In the genomic region with DNA sequence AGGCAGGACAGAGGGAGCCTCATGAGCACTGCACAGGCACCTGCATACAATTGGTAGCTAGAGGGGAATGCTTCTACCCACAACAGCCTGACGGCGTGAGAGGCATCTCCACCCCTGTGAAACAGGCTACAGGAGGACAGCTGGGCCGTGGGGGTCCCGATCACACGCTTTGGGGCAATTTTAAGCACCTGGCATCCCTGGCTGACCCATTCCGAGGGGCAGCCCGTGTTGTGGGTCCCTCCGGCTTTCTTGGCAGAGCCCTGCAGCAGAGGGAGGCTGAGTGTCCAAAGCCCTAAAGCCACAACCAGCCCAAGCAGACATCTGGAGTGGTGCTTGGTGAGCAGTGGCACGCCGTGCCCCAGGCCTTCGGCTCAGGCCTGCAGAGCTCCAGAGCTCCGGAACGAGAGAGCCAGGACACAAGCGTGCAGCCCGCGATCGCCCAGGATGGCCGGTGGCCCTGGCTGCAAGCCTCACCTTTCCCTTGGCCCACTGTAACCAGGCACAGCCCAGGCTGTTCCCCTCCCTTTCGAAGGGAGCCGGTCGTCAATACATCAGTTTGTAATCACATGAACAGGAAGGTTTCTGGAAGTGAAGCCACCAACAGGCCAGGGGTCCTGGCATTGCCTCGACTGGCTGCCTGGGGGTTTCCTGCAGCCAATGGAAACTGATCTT, we compare ENCODE assay signal across 18 cellular contexts.
A peak's percentile ranks its signal among the peaks of the same experiment; 100 is the strongest.
DNase-seq lines count a peak whose midpoint lies in the region; ATAC-seq and TF ChIP-seq lines count a peak whose summit lies in the region.
"Had no signal": no experiment of that assay in that cellular context is flagged by ENCODE, and none has a peak within 500 bp of the region (broad histone marks: within the 10 kb centered on the region; RNA-seq: fewer than 3 reads in every experiment).

No MANE protein-coding gene starts in this region.

- DNase-seq in activated naive CD8-positive, alpha-beta T cell treated with anti-CD3 and anti-CD28 coated beads, Interleukin-2, amount 10 ng/mL, durations not matched to agents 7 days and 5 days, result peak; percentile 19
- DNase-seq in activated naive CD8-positive, alpha-beta T cell treated with anti-CD3 and anti-CD28 coated beads for 36 hours, result no peak
- DNase-seq in activated CD8-positive, alpha-beta memory T cell treated with anti-CD3 and anti-CD28 coated beads, Interleukin-2, amount 50 U/mL, for 48 hours, result peak; percentile 42
- peak; percentile 33 for DNase-seq in left lobe of liver (ENCODE audit: low spot score)
- DNase-seq in type B pancreatic cell (ENCODE audit: extremely low spot score, unreplicated experiment), result peak; percentile 58
- no peak for DNase-seq in HFFc6
- DNase-seq: CD4-positive, CD25-positive, alpha-beta regulatory T cell; DMS153; GF-D8; NCI-H146; NCI-H748 treated with DMSO at 0.1 percent for 48 hours; OCI-M1; small intestine; substantia nigra; WERI-Rb-1 had no signal

- peaks cover 14% of the 10 kb centered on the region for H3K9me3 Mint-ChIP-seq in activated naive CD8-positive, alpha-beta T cell treated with anti-CD3 and anti-CD28 coated beads, Interleukin-2, amount 10 ng/mL, durations not matched to agents 7 days and 5 days
- H3K9me3 Mint-ChIP-seq in activated naive CD8-positive, alpha-beta T cell treated with anti-CD3 and anti-CD28 coated beads for 36 hours, result no peaks in the 10 kb centered on the region
- H3K9me3 Mint-ChIP-seq in type B pancreatic cell (no peaks in the 10 kb centered on the region), HFFc6 (peaks cover 61% of the 10 kb centered on the region)
- H3K9me3 Mint-ChIP-seq: activated naive CD4-positive, alpha-beta T cell treated with anti-CD3 and anti-CD28 coated beads for 36 hours had no signal

- TF ChIP-seq CTCF in type B pancreatic cell (conservative IDR thresholded peaks at IDR 0.05) (no peak), HFFc6 (IDR thresholded peaks at IDR 0.05) (no peak)

- POLR2A ChIA-PET in activated naive CD8-positive, alpha-beta T cell treated with anti-CD3 and anti-CD28 coated beads, Interleukin-2, amount 10 ng/mL, durations not matched to agents 7 days and 5 days (lab: Charles Lee), result no interaction called here

- H3K27ac Mint-ChIP-seq in activated naive CD8-positive, alpha-beta T cell treated with anti-CD3 and anti-CD28 coated beads, Interleukin-2, amount 10 ng/mL, durations not matched to agents 7 days and 5 days, result no peak overlapping the region
- no peak overlapping the region for H3K27ac Mint-ChIP-seq in activated naive CD8-positive, alpha-beta T cell treated with anti-CD3 and anti-CD28 coated beads for 36 hours
- H3K27ac Mint-ChIP-seq in type B pancreatic cell (no peak overlapping the region), HFFc6 (no peak overlapping the region)
- H3K27ac Mint-ChIP-seq: activated naive CD4-positive, alpha-beta T cell treated with anti-CD3 and anti-CD28 coated beads for 36 hours; IgD-negative memory B cell had no signal

- H3K27me3 Mint-ChIP-seq in activated naive CD8-positive, alpha-beta T cell treated with anti-CD3 and anti-CD28 coated beads, Interleukin-2, amount 10 ng/mL, durations not matched to agents 7 days and 5 days, result peaks cover 1% of the 10 kb centered on the region
- H3K27me3 Mint-ChIP-seq in activated naive CD8-positive, alpha-beta T cell treated with anti-CD3 and anti-CD28 coated beads for 36 hours, result no peaks in the 10 kb centered on the region
- peaks cover 27% of the 10 kb centered on the region for H3K27me3 Mint-ChIP-seq in type B pancreatic cell
- no peaks in the 10 kb centered on the region; the same call in 1 of the 2 replicates for H3K27me3 Mint-ChIP-seq in HFFc6 (ENCODE audit: insufficient read depth)
- H3K27me3 Mint-ChIP-seq: CD4-positive, CD25-positive, alpha-beta regulatory T cell had no signal

- H3K4me1 Mint-ChIP-seq in activated naive CD8-positive, alpha-beta T cell treated with anti-CD3 and anti-CD28 coated beads, Interleukin-2, amount 10 ng/mL, durations not matched to agents 7 days and 5 days, result no peaks in the 10 kb centered on the region
- peaks cover 6% of the 10 kb centered on the region for H3K4me1 Mint-ChIP-seq in activated naive CD8-positive, alpha-beta T cell treated with anti-CD3 and anti-CD28 coated beads for 36 hours
- H3K4me1 Mint-ChIP-seq in type B pancreatic cell (ENCODE audit: unreplicated experiment), result no peaks in the 10 kb centered on the region
- H3K4me1 Mint-ChIP-seq in HFFc6 (ENCODE audit: low read depth), result no peaks in the 10 kb centered on the region
- H3K4me1 Mint-ChIP-seq: IgD-negative memory B cell had no signal

- ATAC-seq in activated naive CD8-positive, alpha-beta T cell treated with anti-CD3 and anti-CD28 coated beads, Interleukin-2, amount 10 ng/mL, durations not matched to agents 7 days and 5 days (ENCODE audit: low read depth), result no peak
- no peak for ATAC-seq in left lobe of liver
- ATAC-seq in GM18870 (IDR thresholded peaks at IDR 0.05; ENCODE audit: unreplicated experiment), result no peak

- H3K4me3 Mint-ChIP-seq in activated naive CD8-positive, alpha-beta T cell treated with anti-CD3 and anti-CD28 coated beads, Interleukin-2, amount 10 ng/mL, durations not matched to agents 7 days and 5 days, result no peak overlapping the region
- no peak overlapping the region for H3K4me3 Mint-ChIP-seq in activated naive CD8-positive, alpha-beta T cell treated with anti-CD3 and anti-CD28 coated beads for 36 hours
- no peak overlapping the region for H3K4me3 Mint-ChIP-seq in type B pancreatic cell
- H3K4me3 Mint-ChIP-seq in HFFc6, result no peak overlapping the region
- H3K4me3 Mint-ChIP-seq: activated naive CD4-positive, alpha-beta T cell treated with anti-CD3 and anti-CD28 coated beads for 36 hours; CD4-positive, CD25-positive, alpha-beta regulatory T cell; IgD-negative memory B cell had no signal

- H3K36me3 Mint-ChIP-seq in activated naive CD8-positive, alpha-beta T cell treated with anti-CD3 and anti-CD28 coated beads, Interleukin-2, amount 10 ng/mL, durations not matched to agents 7 days and 5 days, result peaks cover 5% of the 10 kb centered on the region
- H3K36me3 Mint-ChIP-seq in activated naive CD8-positive, alpha-beta T cell treated with anti-CD3 and anti-CD28 coated beads for 36 hours, result no peaks in the 10 kb centered on the region
- no peaks in the 10 kb centered on the region for H3K36me3 Mint-ChIP-seq in type B pancreatic cell
- H3K36me3 Mint-ChIP-seq in HFFc6 (ENCODE audit: low read depth), result peaks cover 15% of the 10 kb centered on the region
- H3K36me3 Mint-ChIP-seq: CD4-positive, CD25-positive, alpha-beta regulatory T cell; IgD-negative memory B cell had no signal

Comparison
In these comparisons a context has a peak if more than half of its experiments do, and no peak if none do; other contexts are left out.
1. DNase-seq: peak in activated naive CD8-positive, alpha-beta T cell treated with anti-CD3 and anti-CD28 coated beads, Interleukin-2, amount 10 ng/mL, durations not matched to agents 7 days and 5 days (single experiment), activated CD8-positive, alpha-beta memory T cell treated with anti-CD3 and anti-CD28 coated beads, Interleukin-2, amount 50 U/mL, for 48 hours (single experiment), left lobe of liver (single experiment) and type B pancreatic cell (single experiment); none in activated naive CD8-positive, alpha-beta T cell treated with anti-CD3 and anti-CD28 coated beads for 36 hours (single experiment) and HFFc6 (single experiment).